In genomic region chr13:48492123-48493075, GRCh38 we compare ENCODE assay signal across 8 cellular contexts. TPM values are rescaled to one million over a fixed set of nuclear protein-coding genes. Genes with fewer than 3 reads are reported as not detected.
DNase-seq lines count a peak whose midpoint lies in the region; ATAC-seq and TF ChIP-seq lines count a peak whose summit lies in the region.

No MANE protein-coding gene starts in this region.

- peak overlapping the region; percentile 77 for H3K4me3 ChIP-seq in Loucy (ENCODE audit: low read length, poor library complexity, severe bottlenecking)
- no peak overlapping the region for H3K4me3 ChIP-seq in prostate gland
- H3K4me3 ChIP-seq in WERI-Rb-1 (ENCODE audit: low read depth, low read length), result no peak overlapping the region

- TF ChIP-seq CTCF in Loucy (conservative IDR thresholded peaks at IDR 0.05; ENCODE audit: low read length) (no peak), prostate gland (IDR thresholded peaks at IDR 0.05) (no peak), WERI-Rb-1 (IDR thresholded peaks at IDR 0.05; ENCODE audit: low read depth, low read length) (no peak)

- no peaks in the 10 kb centered on the region; the same call in 1 of the 2 replicates for H3K36me3 ChIP-seq in Loucy (ENCODE audit: insufficient read depth, low read length)
- H3K36me3 ChIP-seq in prostate gland, result no peaks in the 10 kb centered on the region
- H3K36me3 ChIP-seq in WERI-Rb-1, result no peaks in the 10 kb centered on the region

- H3K4me1 ChIP-seq in Loucy (ENCODE audit: insufficient read depth, low read length, poor library complexity, severe bottlenecking), result peaks cover 90% of the 10 kb centered on the region
- no peaks in the 10 kb centered on the region for H3K4me1 ChIP-seq in prostate gland (replicated peaks)

- WGBS in prostate gland, result 70% methylated on average over 17 of the region's 17 CpGs

- H3F3A ChIP-seq in Loucy (ENCODE audit: low read depth), result peaks cover 15% of the 10 kb centered on the region

- peak; percentile 76 for ATAC-seq in GM21528 (IDR thresholded peaks at IDR 0.05; ENCODE audit: low FRiP score, unreplicated experiment)

- peak overlapping the region; percentile 95 for H3K9ac ChIP-seq in Loucy (ENCODE audit: low read depth, low read length, poor library complexity, severe bottlenecking)

- H3K27me3 ChIP-seq in Loucy (ENCODE audit: insufficient read depth, low read length, poor library complexity, severe bottlenecking) (no peaks in the 10 kb centered on the region), prostate gland (replicated peaks; ENCODE audit: insufficient read depth) (no peaks in the 10 kb centered on the region), WERI-Rb-1 (ENCODE audit: insufficient read depth, low read depth, severe bottlenecking) (no peaks in the 10 kb centered on the region)

- peaks cover 46% of the 10 kb centered on the region for H3K79me2 ChIP-seq in Loucy (ENCODE audit: insufficient read depth, low read length)

- 0 out of 2 replicates have a peak, but pooled peaks cover 6% of the 10 kb centered on the region for H3K9me3 ChIP-seq in Loucy (ENCODE audit: insufficient read depth, low read depth, low read length)
- H3K9me3 ChIP-seq in prostate gland, result no peaks in the 10 kb centered on the region
- no peaks in the 10 kb centered on the region for H3K9me3 ChIP-seq in WERI-Rb-1 (ENCODE audit: severe bottlenecking)

- no peak for TF ChIP-seq POLR2A in prostate gland (IDR thresholded peaks at IDR 0.05)

- peak overlapping the region; percentile 50 to 54 for H3K27ac ChIP-seq in prostate gland
- no peak overlapping the region for H3K27ac ChIP-seq in WERI-Rb-1

- no peaks in the 10 kb centered on the region for H3K9me2 ChIP-seq in Loucy (replicated peaks; ENCODE audit: low read depth, low read length)

- intact Hi-C loops in prostate gland (cut with DNase I), result no loop called here

- H3K4me2 ChIP-seq in Loucy (ENCODE audit: low read depth, low read length, poor library complexity, severe bottlenecking), result peak overlapping the region; percentile 89

- H2AFZ ChIP-seq in Loucy (ENCODE audit: low read length), result no peak overlapping the region

- H4K20me1 ChIP-seq in Loucy (ENCODE audit: insufficient read depth, low read length, poor library complexity, severe bottlenecking), result no peaks in the 10 kb centered on the region

- DNase-seq in EL (peak; percentile 91), fibroblast of gingiva (ENCODE audit: low read depth) (peak; percentile 82), prostate gland (ENCODE audit: low spot score) (peak; percentile 30), WERI-Rb-1 (no peak), NCI-H748 treated with DMSO at 0.1 percent for 48 hours (lab: John Stamatoyannopoulos, UW) (no peak)
- peak; percentile 34 to 46 for DNase-seq in activated CD8-positive, alpha-beta memory T cell treated with anti-CD3 and anti-CD28 coated beads for 4 hours (ENCODE audit: low read depth in 2 of 2)

RNA-seq across cellular contexts. Expression of gene RCBTB2, which starts 40.5 kb away (rescaled TPM):
- total RNA-seq in prostate gland, result 10 to 100 TPM; 11.6 to 26.2 TPM

Comparison
In these comparisons a context has a peak if more than half of its experiments do, and no peak if none do; other contexts are left out.
1. DNase-seq: peak in EL (single experiment), activated CD8-positive, alpha-beta memory T cell treated with anti-CD3 and anti-CD28 coated beads for 4 hours (2 of 2), fibroblast of gingiva (single experiment) and prostate gland (single experiment); none in WERI-Rb-1 (single experiment) and NCI-H748 treated with DMSO at 0.1 percent for 48 hours (single experiment).